In the genomic region with DNA sequence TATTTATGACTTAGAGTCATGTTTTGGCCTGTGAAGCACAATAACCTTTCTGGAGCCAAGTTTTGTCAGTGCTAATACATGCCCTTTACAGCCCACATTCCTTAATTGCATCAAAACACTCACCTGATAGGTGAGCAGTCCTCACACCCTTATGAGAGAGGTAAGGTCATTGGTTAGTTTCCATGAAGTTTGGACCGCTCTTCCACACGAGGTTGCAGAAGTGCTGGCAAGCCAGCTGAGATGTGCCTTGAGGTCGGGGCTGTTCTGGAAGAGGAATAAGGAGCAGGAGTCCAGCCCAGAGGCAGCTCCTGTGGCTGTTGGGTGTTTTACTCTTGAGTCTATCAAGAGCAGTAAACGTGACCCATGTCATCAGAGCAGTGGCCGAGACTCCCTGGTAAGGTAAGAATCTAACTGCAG, we compare ENCODE assay signal across 1 cellular context.
TF ChIP-seq lines count a peak whose summit lies in the region.

No MANE protein-coding gene starts in this region.

TF ChIP-seq in H1, 55 proteins besides CTCF, POLR2A, EP300 and RAD21 (continued from another document):
- no peak for TF ChIP-seq ASH2L (IDR thresholded peaks at IDR 0.05; ENCODE audit: low read length)
- no peak for TF ChIP-seq KDM1A (IDR thresholded peaks at IDR 0.05; ENCODE audit: borderline replicate concordance, low read length)
- TF ChIP-seq, protein P1, sequence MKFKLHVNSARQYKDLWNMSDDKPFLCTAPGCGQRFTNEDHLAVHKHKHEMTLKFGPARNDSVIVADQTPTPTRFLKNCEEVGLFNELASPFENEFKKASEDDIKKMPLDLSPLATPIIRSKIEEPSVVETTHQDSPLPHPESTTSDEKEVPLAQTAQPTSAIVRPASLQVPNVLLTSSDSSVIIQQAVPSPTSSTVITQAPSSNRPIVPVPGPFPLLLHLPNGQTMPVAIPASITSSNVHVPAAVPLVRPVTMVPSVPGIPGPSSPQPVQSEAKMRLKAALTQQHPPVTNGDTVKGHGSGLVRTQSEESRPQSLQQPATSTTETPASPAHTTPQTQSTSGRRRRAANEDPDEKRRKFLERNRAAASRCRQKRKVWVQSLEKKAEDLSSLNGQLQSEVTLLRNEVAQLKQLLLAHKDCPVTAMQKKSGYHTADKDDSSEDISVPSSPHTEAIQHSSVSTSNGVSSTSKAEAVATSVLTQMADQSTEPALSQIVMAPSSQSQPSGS (IDR thresholded peaks at IDR 0.05; ENCODE audit: low read length), result no peak
- TF ChIP-seq SRF (IDR thresholded peaks at IDR 0.05; ENCODE audit: low read depth, low read length), result no peak
- no peak for TF ChIP-seq SIN3A (conservative IDR thresholded peaks at IDR 0.05 in 1 of 2, IDR thresholded peaks at IDR 0.05 in 1 of 2; ENCODE audit: low read depth in 1 of 2, low read length in 2 of 2)
- no peak for TF ChIP-seq SP1 (IDR thresholded peaks at IDR 0.05; ENCODE audit: low read depth, low read length)
- TF ChIP-seq, protein P2, sequence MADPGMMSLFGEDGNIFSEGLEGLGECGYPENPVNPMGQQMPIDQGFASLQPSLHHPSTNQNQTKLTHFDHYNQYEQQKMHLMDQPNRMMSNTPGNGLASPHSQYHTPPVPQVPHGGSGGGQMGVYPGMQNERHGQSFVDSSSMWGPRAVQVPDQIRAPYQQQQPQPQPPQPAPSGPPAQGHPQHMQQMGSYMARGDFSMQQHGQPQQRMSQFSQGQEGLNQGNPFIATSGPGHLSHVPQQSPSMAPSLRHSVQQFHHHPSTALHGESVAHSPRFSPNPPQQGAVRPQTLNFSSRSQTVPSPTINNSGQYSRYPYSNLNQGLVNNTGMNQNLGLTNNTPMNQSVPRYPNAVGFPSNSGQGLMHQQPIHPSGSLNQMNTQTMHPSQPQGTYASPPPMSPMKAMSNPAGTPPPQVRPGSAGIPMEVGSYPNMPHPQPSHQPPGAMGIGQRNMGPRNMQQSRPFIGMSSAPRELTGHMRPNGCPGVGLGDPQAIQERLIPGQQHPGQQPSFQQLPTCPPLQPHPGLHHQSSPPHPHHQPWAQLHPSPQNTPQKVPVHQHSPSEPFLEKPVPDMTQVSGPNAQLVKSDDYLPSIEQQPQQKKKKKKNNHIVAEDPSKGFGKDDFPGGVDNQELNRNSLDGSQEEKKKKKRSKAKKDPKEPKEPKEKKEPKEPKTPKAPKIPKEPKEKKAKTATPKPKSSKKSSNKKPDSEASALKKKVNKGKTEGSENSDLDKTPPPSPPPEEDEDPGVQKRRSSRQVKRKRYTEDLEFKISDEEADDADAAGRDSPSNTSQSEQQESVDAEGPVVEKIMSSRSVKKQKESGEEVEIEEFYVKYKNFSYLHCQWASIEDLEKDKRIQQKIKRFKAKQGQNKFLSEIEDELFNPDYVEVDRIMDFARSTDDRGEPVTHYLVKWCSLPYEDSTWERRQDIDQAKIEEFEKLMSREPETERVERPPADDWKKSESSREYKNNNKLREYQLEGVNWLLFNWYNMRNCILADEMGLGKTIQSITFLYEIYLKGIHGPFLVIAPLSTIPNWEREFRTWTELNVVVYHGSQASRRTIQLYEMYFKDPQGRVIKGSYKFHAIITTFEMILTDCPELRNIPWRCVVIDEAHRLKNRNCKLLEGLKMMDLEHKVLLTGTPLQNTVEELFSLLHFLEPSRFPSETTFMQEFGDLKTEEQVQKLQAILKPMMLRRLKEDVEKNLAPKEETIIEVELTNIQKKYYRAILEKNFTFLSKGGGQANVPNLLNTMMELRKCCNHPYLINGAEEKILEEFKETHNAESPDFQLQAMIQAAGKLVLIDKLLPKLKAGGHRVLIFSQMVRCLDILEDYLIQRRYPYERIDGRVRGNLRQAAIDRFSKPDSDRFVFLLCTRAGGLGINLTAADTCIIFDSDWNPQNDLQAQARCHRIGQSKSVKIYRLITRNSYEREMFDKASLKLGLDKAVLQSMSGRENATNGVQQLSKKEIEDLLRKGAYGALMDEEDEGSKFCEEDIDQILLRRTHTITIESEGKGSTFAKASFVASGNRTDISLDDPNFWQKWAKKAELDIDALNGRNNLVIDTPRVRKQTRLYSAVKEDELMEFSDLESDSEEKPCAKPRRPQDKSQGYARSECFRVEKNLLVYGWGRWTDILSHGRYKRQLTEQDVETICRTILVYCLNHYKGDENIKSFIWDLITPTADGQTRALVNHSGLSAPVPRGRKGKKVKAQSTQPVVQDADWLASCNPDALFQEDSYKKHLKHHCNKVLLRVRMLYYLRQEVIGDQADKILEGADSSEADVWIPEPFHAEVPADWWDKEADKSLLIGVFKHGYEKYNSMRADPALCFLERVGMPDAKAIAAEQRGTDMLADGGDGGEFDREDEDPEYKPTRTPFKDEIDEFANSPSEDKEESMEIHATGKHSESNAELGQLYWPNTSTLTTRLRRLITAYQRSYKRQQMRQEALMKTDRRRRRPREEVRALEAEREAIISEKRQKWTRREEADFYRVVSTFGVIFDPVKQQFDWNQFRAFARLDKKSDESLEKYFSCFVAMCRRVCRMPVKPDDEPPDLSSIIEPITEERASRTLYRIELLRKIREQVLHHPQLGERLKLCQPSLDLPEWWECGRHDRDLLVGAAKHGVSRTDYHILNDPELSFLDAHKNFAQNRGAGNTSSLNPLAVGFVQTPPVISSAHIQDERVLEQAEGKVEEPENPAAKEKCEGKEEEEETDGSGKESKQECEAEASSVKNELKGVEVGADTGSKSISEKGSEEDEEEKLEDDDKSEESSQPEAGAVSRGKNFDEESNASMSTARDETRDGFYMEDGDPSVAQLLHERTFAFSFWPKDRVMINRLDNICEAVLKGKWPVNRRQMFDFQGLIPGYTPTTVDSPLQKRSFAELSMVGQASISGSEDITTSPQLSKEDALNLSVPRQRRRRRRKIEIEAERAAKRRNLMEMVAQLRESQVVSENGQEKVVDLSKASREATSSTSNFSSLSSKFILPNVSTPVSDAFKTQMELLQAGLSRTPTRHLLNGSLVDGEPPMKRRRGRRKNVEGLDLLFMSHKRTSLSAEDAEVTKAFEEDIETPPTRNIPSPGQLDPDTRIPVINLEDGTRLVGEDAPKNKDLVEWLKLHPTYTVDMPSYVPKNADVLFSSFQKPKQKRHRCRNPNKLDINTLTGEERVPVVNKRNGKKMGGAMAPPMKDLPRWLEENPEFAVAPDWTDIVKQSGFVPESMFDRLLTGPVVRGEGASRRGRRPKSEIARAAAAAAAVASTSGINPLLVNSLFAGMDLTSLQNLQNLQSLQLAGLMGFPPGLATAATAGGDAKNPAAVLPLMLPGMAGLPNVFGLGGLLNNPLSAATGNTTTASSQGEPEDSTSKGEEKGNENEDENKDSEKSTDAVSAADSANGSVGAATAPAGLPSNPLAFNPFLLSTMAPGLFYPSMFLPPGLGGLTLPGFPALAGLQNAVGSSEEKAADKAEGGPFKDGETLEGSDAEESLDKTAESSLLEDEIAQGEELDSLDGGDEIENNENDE (IDR thresholded peaks at IDR 0.05; ENCODE audit: insufficient replicate concordance, low read length), result no peak
- no peak for TF ChIP-seq TCF12 (IDR thresholded peaks at IDR 0.05; ENCODE audit: low read depth, low read length)
- TF ChIP-seq RFX5 (IDR thresholded peaks at IDR 0.05; ENCODE audit: borderline replicate concordance, low read depth, low read length), result no peak
- no peak for TF ChIP-seq SP4 (IDR thresholded peaks at IDR 0.05; ENCODE audit: low read length)
